Comparison of ENCODE assay signal across 32 cellular contexts in the genomic region with DNA sequence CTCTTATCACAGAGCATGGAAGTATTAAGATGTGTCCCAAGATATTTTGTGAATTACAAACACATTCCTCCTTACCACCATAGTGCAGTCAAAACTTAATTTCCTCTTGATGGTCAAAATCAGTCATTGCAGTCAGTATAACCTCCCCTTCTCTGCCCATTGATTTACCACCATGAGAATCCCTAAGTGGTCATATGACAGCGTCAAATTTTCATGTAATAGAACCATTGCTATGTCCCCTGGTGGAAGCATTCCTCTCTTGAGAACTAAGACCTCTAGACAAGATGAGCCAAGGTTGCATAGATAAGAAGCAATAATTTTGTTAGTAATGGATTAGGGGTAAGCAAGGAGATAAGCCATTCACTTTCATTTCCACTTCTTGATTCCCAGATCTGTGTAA.
"Had no signal": no experiment of that assay in that cellular context is flagged by ENCODE, and none has a peak within 500 bp of the region (broad histone marks: within the 10 kb centered on the region; RNA-seq: fewer than 3 reads in every experiment).

No MANE protein-coding gene starts in this region.

- H3K27me3 Mint-ChIP-seq: naive thymus-derived CD8-positive, alpha-beta T cell; natural killer cell treated with Interleukin-12 subunit alpha and Interleukin-12 subunit beta and Interleukin-15 and Interleukin-18, amount 100 ng/mL, for 72 hours; progenitor cell of endocrine pancreas; stimulated activated memory B cell treated with anti-CD40 and anti-IgM and Interleukin-4, amounts not matched to agents 10 μg/mL and 1 μg/mL and 100 μg/mL, for 72 hours; stimulated activated naive CD8-positive, alpha-beta T cell treated with anti-CD3 and anti-CD28 coated beads, Interleukin-15, amount 100 ng/mL, for 72 hours; type B pancreatic cell had no signal

- H3K4me3 ChIP-seq: ovary, psoas muscle, right lobe of liver, sigmoid colon, suprapubic skin, testis, tibial artery, transverse colon, upper lobe of right lung, uterus had no signal

- DNase-seq: naive thymus-derived CD8-positive, alpha-beta T cell; nephron progenitor cell; nucleus accumbens; ovary; posterior cingulate gyrus; psoas muscle; right cardiac atrium; right lobe of liver; sigmoid colon; small intestine; stimulated activated CD4-positive, alpha-beta T cell treated with anti-CD3 and anti-CD28 coated beads, Interleukin-15, amount 100 ng/mL, for 24 hours; stimulated activated CD4-positive, alpha-beta T cell treated with anti-CD3 and anti-CD28 coated beads, Interleukin-2, amount 100 ng/mL, for 24 hours; stimulated activated CD4-positive, alpha-beta T cell treated with anti-CD3 and anti-CD28 coated beads, Interleukin-2, amount 100 ng/mL, for 48 hours; stimulated activated CD4-positive, alpha-beta T cell treated with anti-CD3 and anti-CD28 coated beads, Interleukin-4, amount 100 ng/mL, for 4 hours; stimulated activated CD8-positive, alpha-beta memory T cell treated with anti-CD3 and anti-CD28 coated beads, Interleukin-4, amount 100 ng/mL, for 48 hours; stimulated activated naive CD4-positive, alpha-beta T cell; stimulated activated naive CD8-positive, alpha-beta T cell treated with anti-CD3 and anti-CD28 coated beads, Interleukin-15, amount 100 ng/mL, for 72 hours; stimulated activated naive CD8-positive, alpha-beta T cell treated with anti-CD3 and anti-CD28 coated beads, Interleukin-15, Interleukin-2, amounts not matched to agents 100 U/mL and 50 U/mL, for 24 hours; substantia nigra; testis; tibial artery; transverse colon; upper lobe of right lung; uterus had no signal

- H3K4me1 Mint-ChIP-seq: neural crest cell had no signal

- ATAC-seq: naive thymus-derived CD8-positive, alpha-beta T cell; natural killer cell treated with Interleukin-12 subunit alpha and Interleukin-12 subunit beta and Interleukin-15 and Interleukin-18, amount 100 ng/mL, for 72 hours; psoas muscle; right cardiac atrium; right lobe of liver; stimulated activated memory B cell treated with anti-CD40 and anti-IgM and Interleukin-4, amounts not matched to agents 10 μg/mL and 1 μg/mL and 100 μg/mL, for 72 hours; stimulated activated naive CD8-positive, alpha-beta T cell treated with anti-CD3 and anti-CD28 coated beads, Interleukin-15, amount 100 ng/mL, for 72 hours; stimulated activated naive CD8-positive, alpha-beta T cell treated with anti-CD3 and anti-CD28 coated beads, Interleukin-15, Interleukin-2, amounts not matched to agents 100 U/mL and 50 U/mL, for 24 hours; upper lobe of right lung had no signal

- H3K4me1 ChIP-seq: parathyroid adenoma, psoas muscle, right lobe of liver, sigmoid colon, suprapubic skin, testis, tibial artery, transverse colon, upper lobe of right lung, uterus had no signal

- H3K27ac ChIP-seq: neutrophil, ovary, parathyroid adenoma, psoas muscle, right lobe of liver, sigmoid colon, suprapubic skin, testis, tibial artery, transverse colon, upper lobe of right lung, uterus had no signal

- H3K27me3 ChIP-seq: neutrophil, ovary, right lobe of liver, sigmoid colon, suprapubic skin, testis, tibial artery, transverse colon, upper lobe of right lung, uterus had no signal

- H3K4me3 Mint-ChIP-seq: naive thymus-derived CD8-positive, alpha-beta T cell; natural killer cell treated with Interleukin-12 subunit alpha and Interleukin-12 subunit beta and Interleukin-15 and Interleukin-18, amount 100 ng/mL, for 72 hours; nephron progenitor cell; neural crest cell; stimulated activated memory B cell treated with anti-CD40 and anti-IgM and Interleukin-4, amounts not matched to agents 10 μg/mL and 1 μg/mL and 100 μg/mL, for 72 hours; stimulated activated naive CD8-positive, alpha-beta T cell treated with anti-CD3 and anti-CD28 coated beads, Interleukin-15, amount 100 ng/mL, for 72 hours; type B pancreatic cell had no signal

- H3K79me2 ChIP-seq: parathyroid adenoma had no signal

- H3K36me3 ChIP-seq: neutrophil, ovary, right lobe of liver, sigmoid colon, suprapubic skin, tibial artery, transverse colon, upper lobe of right lung, uterus had no signal

- H3K27ac Mint-ChIP-seq: naive thymus-derived CD8-positive, alpha-beta T cell; natural killer cell treated with Interleukin-12 subunit alpha and Interleukin-12 subunit beta and Interleukin-15 and Interleukin-18, amount 100 ng/mL, for 72 hours; nephron progenitor cell; progenitor cell of endocrine pancreas; stimulated activated memory B cell treated with anti-CD40 and anti-IgM and Interleukin-4, amounts not matched to agents 10 μg/mL and 1 μg/mL and 100 μg/mL, for 72 hours; stimulated activated naive CD8-positive, alpha-beta T cell treated with anti-CD3 and anti-CD28 coated beads, Interleukin-15, amount 100 ng/mL, for 72 hours; type B pancreatic cell had no signal

- H2AFZ ChIP-seq: parathyroid adenoma had no signal

- H3K9me3 Mint-ChIP-seq: naive thymus-derived CD8-positive, alpha-beta T cell; natural killer cell treated with Interleukin-12 subunit alpha and Interleukin-12 subunit beta and Interleukin-15 and Interleukin-18, amount 100 ng/mL, for 72 hours; nephron progenitor cell; neural crest cell; stimulated activated memory B cell treated with anti-CD40 and anti-IgM and Interleukin-4, amounts not matched to agents 10 μg/mL and 1 μg/mL and 100 μg/mL, for 72 hours; stimulated activated naive CD8-positive, alpha-beta T cell treated with anti-CD3 and anti-CD28 coated beads, Interleukin-15, amount 100 ng/mL, for 72 hours; type B pancreatic cell had no signal

- H3K36me3 Mint-ChIP-seq: naive thymus-derived CD8-positive, alpha-beta T cell; natural killer cell treated with Interleukin-12 subunit alpha and Interleukin-12 subunit beta and Interleukin-15 and Interleukin-18, amount 100 ng/mL, for 72 hours; stimulated activated memory B cell treated with anti-CD40 and anti-IgM and Interleukin-4, amounts not matched to agents 10 μg/mL and 1 μg/mL and 100 μg/mL, for 72 hours; type B pancreatic cell had no signal

- H3K9me3 ChIP-seq: neutrophil, ovary, psoas muscle, right lobe of liver, sigmoid colon, suprapubic skin, testis, tibial artery, transverse colon, upper lobe of right lung, uterus had no signal
